In the genomic region with DNA sequence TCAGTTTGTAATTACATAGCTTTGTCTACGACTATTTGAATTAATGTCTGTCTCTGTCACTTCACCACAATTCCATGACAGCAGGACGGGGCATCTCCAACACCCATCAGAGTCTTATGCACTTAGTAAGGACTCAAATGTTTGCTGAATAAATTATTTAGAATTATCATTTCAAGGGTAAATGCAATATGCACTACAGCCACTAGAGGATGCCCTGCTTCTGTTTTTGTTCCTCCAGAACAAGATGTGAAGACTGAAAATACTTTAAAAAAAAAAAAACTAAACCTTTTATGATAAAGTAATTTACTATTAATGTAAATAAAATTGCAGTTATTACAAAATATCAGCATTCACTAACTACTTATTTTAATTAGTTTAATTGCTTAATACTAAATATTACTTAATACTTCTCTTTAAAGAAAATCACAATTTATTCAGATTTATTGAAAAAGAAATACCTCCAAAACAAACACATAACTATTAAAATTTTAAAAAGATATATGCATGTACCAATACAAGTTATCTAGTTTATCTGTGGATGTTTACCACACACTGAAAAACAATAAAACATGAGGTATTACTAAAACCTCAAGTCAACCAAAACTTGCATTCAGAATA, we compare ENCODE assay signal across 8 cellular contexts. TPM values are rescaled to one million over a fixed set of nuclear protein-coding genes. Genes with fewer than 3 reads are reported as not detected.
DNase-seq lines count a peak whose midpoint lies in the region; TF ChIP-seq lines count a peak whose summit lies in the region.

No MANE protein-coding gene starts in this region.

- H3K36me3 ChIP-seq in vagina = no peaks in the 10 kb centered on the region

- H3K27ac Mint-ChIP-seq in chondrocyte (ENCODE audit: unreplicated experiment) = no peak overlapping the region

- no peaks in the 10 kb centered on the region for H3K36me3 Mint-ChIP-seq in chondrocyte (ENCODE audit: low read depth)

- intact Hi-C loops in vagina (cut with DNase I) = no loop called here

- peaks cover 18% of the 10 kb centered on the region for H3K4me1 Mint-ChIP-seq in chondrocyte (ENCODE audit: low read depth)

- no peaks in the 10 kb centered on the region for H3K9me3 Mint-ChIP-seq in chondrocyte (ENCODE audit: low read depth)

- TF ChIP-seq CTCF in chondrocyte (IDR thresholded peaks at IDR 0.05) = peak; percentile 98
- TF ChIP-seq CTCF in vagina (IDR thresholded peaks at IDR 0.05) = peak; percentile 77 to 91 (median 83)

- no peaks in the 10 kb centered on the region for H3K27me3 ChIP-seq in vagina

- no peaks in the 10 kb centered on the region for H3K27me3 Mint-ChIP-seq in chondrocyte (ENCODE audit: low read depth)

- peak; percentile 75 for DNase-seq in NCI-H510A treated with DMSO at 0.1 percent for 48 hours (lab: John Stamatoyannopoulos, UW)
- no peak for DNase-seq in NCI-H510A (lab: John Stamatoyannopoulos, UW)
- DNase-seq in LHCN-M2 (ENCODE audit: low read depth) = peak; percentile 52
- DNase-seq in SK-N-DZ (ENCODE audit: low spot score) = peak; percentile 37
- no peak for DNase-seq in chondrocyte (ENCODE audit: low spot score)
- peak; percentile 66 for DNase-seq in midbrain (lab: John Stamatoyannopoulos, UW)
- no peak for DNase-seq in vagina (ENCODE audit: extremely low spot score in 2 of 2)
- no peak for DNase-seq in COLO829 (ENCODE audit: low spot score)

- H3K4me1 ChIP-seq in vagina = peaks cover 25% of the 10 kb centered on the region

- no peak overlapping the region for H3K4me3 Mint-ChIP-seq in chondrocyte (ENCODE audit: unreplicated experiment)

- H3K4me3 ChIP-seq in vagina = no peak overlapping the region

- H3K9me3 ChIP-seq in vagina = no peaks in the 10 kb centered on the region

- TF ChIP-seq POLR2A in vagina (IDR thresholded peaks at IDR 0.05) = no peak

- no peak overlapping the region for H3K27ac ChIP-seq in vagina

RNA-seq across cellular contexts. Expression of a gene that starts 3.2 kb away (rescaled TPM):
- total RNA-seq in LHCN-M2 (2014; rRNA removed) (22.4 and 30.5 TPM in 2 replicates), chondrocyte (27.3 to 37.2 TPM (median 28.0 TPM) in 3 replicates), vagina (34.4 TPM)
- polyA plus RNA-seq in LHCN-M2 (2012) = 6.2 TPM
- 10.8 and 13.3 TPM in 2 replicates for polyA plus RNA-seq in SK-N-DZ (2014; cell fraction: cytosol; rRNA removed)
- polyA plus RNA-seq in SK-N-DZ (2014; cell fraction: nucleus; rRNA removed) = 6.9 and 8.7 TPM in 2 replicates

RNA-seq across cellular contexts. Expression of a gene that starts 3.4 kb away (rescaled TPM):
- total RNA-seq in LHCN-M2 (2014; rRNA removed) = 22.8 and 25.5 TPM in 2 replicates
- 9.5 TPM for polyA plus RNA-seq in LHCN-M2 (2012)
- 8.4 and 12.3 TPM in 2 replicates for polyA plus RNA-seq in SK-N-DZ (2014; cell fraction: cytosol; rRNA removed)
- polyA plus RNA-seq in SK-N-DZ (2014; cell fraction: nucleus; rRNA removed) = 18.5 and 28.3 TPM in 2 replicates
- total RNA-seq in chondrocyte = 15.2 to 22.6 TPM (median 16.2 TPM) in 3 replicates
- 59.9 TPM for total RNA-seq in vagina

Comparison
In these comparisons a context has a peak if more than half of its experiments do, and no peak if none do; other contexts are left out.
1. DNase-seq: peak in NCI-H510A treated with DMSO at 0.1 percent for 48 hours (single experiment), LHCN-M2 (single experiment), SK-N-DZ (single experiment) and midbrain (single experiment); none in NCI-H510A (single experiment), chondrocyte (single experiment), vagina (0 of 2) and COLO829 (single experiment).